In the genomic region with DNA sequence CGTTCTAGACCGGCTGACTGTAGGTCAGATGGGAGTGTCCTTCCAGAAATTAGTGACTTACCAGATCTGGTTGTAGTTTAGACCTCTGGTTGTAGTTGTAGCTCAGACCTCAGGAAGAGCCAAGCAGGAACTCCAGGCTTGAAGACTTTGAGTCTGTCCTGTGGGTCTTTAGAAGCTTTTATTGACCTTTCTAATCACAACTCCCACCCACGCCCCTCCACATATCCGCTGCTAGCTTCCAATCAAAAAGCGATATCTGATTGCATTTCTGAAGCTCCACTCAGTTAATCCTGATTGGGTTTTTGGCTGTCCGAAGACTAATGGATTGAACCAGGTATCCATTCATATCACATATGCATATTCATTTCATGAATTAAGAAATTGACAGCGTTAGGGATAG, we compare ENCODE assay signal across 2 cellular contexts. TPM values are rescaled to one million over a fixed set of nuclear protein-coding genes. Genes with fewer than 3 reads are reported as not detected.
"Had no signal": no experiment of that assay in that cellular context is flagged by ENCODE, and none has a peak within 500 bp of the region (broad histone marks: within the 10 kb centered on the region; RNA-seq: fewer than 3 reads in every experiment).

Gene HNRNPCL1, minus strand, starts transcription at position 101 of the 400 bp plus-strand sequence. CDS start 431 bp downstream, outside the sequence.

RNA-seq across cellular contexts. Expression of gene HNRNPCL1, which starts in this region (rescaled TPM):
- total RNA-seq: G401, GM12878 had no signal
